ENCODE assay signal across 8 cellular contexts in genomic region chr2:9770308-9771100, GRCh38.
DNase-seq lines count a peak whose midpoint lies in the region; ATAC-seq and TF ChIP-seq lines count a peak whose summit lies in the region.

No MANE protein-coding gene starts in this region.

- no peak overlapping the region for H4K5ac ChIP-seq in H9 (ENCODE audit: insufficient read length, low read depth, low read length)

- H3K79me1 ChIP-seq in H9 (ENCODE audit: insufficient read depth, low read depth, low read length, poor library complexity, severe bottlenecking) = no peaks in the 10 kb centered on the region

- H3K4me2 ChIP-seq in H9 (ENCODE audit: insufficient read depth, insufficient read length, low read length) = no peak overlapping the region

- no peak for TF ChIP-seq EP300 in upper lobe of left lung (IDR thresholded peaks at IDR 0.05)

- peak in 10 of 14 donors; percentile 20 to 59 (median 40) for DNase-seq in C1 segment of cervical spinal cord (lab: John Stamatoyannopoulos, UW)
- peak; percentile 88 for DNase-seq in H9
- peak; percentile 78 for DNase-seq in NCI-H69 (lab: John Stamatoyannopoulos, UW)
- DNase-seq in activated CD8-positive, alpha-beta memory T cell treated with anti-CD3 and anti-CD28 coated beads, Interleukin-2, amount 50 U/mL, for 4 hours = peak; percentile 47
- DNase-seq in mucosa of gallbladder (ENCODE audit: low spot score) = peak; percentile 63
- peak; percentile 67 to 74 for DNase-seq in upper lobe of left lung

- H4K91ac ChIP-seq in H9 (ENCODE audit: insufficient read length, low read depth, low read length) = no peak overlapping the region

- H3K14ac ChIP-seq in H9 (ENCODE audit: insufficient read depth, low read length) = peak overlapping the region; percentile 45; the same call in 1 of the 2 replicates

- H4K8ac ChIP-seq in H9 (replicated peaks; ENCODE audit: insufficient read length, low read depth, low read length) = no peak overlapping the region

- H2BK5ac ChIP-seq in H9 (ENCODE audit: insufficient read length, low read length) = no peak overlapping the region

- H3K27ac ChIP-seq in H9 (ENCODE audit: insufficient read length, low read depth, low read length) (no peak overlapping the region), esophagus (ENCODE audit: low read depth in 2 of 2, low read length in 1 of 2) (peak overlapping the region; percentile 37 to 89), upper lobe of left lung (peak overlapping the region; percentile 6 to 74 (median 52))

- peaks cover 3% of the 10 kb centered on the region for H3K4me1 ChIP-seq in H9 (ENCODE audit: insufficient read depth, low read length)
- peaks cover 2 to 32% of the 10 kb centered on the region in 2 donors for H3K4me1 ChIP-seq in esophagus (ENCODE audit: control insufficient read depth in 2 of 2, insufficient read depth in 2 of 2, low read length in 1 of 2)
- peaks cover 7 to 25% (median 17%) of the 10 kb centered on the region in 4 donors for H3K4me1 ChIP-seq in upper lobe of left lung

- no peaks in the 10 kb centered on the region for H3K23me2 ChIP-seq in H9 (ENCODE audit: insufficient read length, low read depth, low read length, poor library complexity, severe bottlenecking)

- H4K20me1 ChIP-seq in H9 (ENCODE audit: control insufficient read depth, insufficient read depth, insufficient read length) = no peaks in the 10 kb centered on the region

- no peak overlapping the region for H3K4me3 ChIP-seq in esophagus (ENCODE audit: low read depth in 1 of 2, low read length in 2 of 2)
- no peak overlapping the region for H3K4me3 ChIP-seq in upper lobe of left lung

- no peak overlapping the region for H3K9ac ChIP-seq in H9 (ENCODE audit: extremely low read depth, insufficient read length, low read length)

- no peak overlapping the region; a peak in 1 of 7 replicates for H3K27ac Mint-ChIP-seq in H9

- H2BK120ac ChIP-seq in H9 (ENCODE audit: low read depth, low read length, poor library complexity, severe bottlenecking) = no peak overlapping the region

- peak overlapping the region; percentile 16 for H3K18ac ChIP-seq in H9 (ENCODE audit: insufficient read length, low read depth, low read length)

- H3K27me3 Mint-ChIP-seq in H9 (ENCODE audit: low read depth) = peaks cover 13% of the 10 kb centered on the region

- H2BK15ac ChIP-seq in H9 (ENCODE audit: low read depth, low read length) = no peak overlapping the region

- TF ChIP-seq POLR2A in upper lobe of left lung (IDR thresholded peaks at IDR 0.05) = no peak

- ATAC-seq in upper lobe of left lung (ENCODE audit: low FRiP score in 2 of 2) (peak; percentile 50 to 78), GM19328 (IDR thresholded peaks at IDR 0.05; ENCODE audit: unreplicated experiment) (no peak)

- H2AK5ac ChIP-seq in H9 (ENCODE audit: insufficient read length, low read length) = no peak overlapping the region

- H3K4ac ChIP-seq in H9 (ENCODE audit: low read depth, low read length) = no peak overlapping the region

- no peaks in the 10 kb centered on the region for H3K79me2 ChIP-seq in H9 (ENCODE audit: insufficient read depth, low read length)

- no peak overlapping the region for H2AFZ ChIP-seq in H9 (ENCODE audit: low read length)

- H3K9me3 ChIP-seq in H9 (ENCODE audit: control insufficient read depth, low read depth, low read length) = no peaks in the 10 kb centered on the region
- H3K9me3 ChIP-seq in esophagus (ENCODE audit: control insufficient read depth in 2 of 2, insufficient read depth in 1 of 2, low read depth in 1 of 2, low read length in 1 of 2) = no peaks in the 10 kb centered on the region
- H3K9me3 ChIP-seq in upper lobe of left lung = no peaks in the 10 kb centered on the region

- no CpG with 5 or more reads among the region's 27 CpGs for WGBS in H9 (ENCODE audit: extremely low coverage, insufficient read length, low lambda C conversion rate)
- 48 to 56% methylated on average over 27 of the region's 27 CpGs for WGBS in esophagus, 2 donors
- WGBS in upper lobe of left lung, 2 donors = 64 to 68% methylated on average over 24 to 27 of the region's 27 CpGs

- H3K9me3 Mint-ChIP-seq in H9 = no peaks in the 10 kb centered on the region; a peak in 1 of 5 replicates

- H3T11ph ChIP-seq in H9 (ENCODE audit: low read length) = no peak overlapping the region

- no peaks in the 10 kb centered on the region for H3K27me3 ChIP-seq in H9 (ENCODE audit: insufficient read depth, low read length)
- H3K27me3 ChIP-seq in esophagus (ENCODE audit: control insufficient read depth in 1 of 2, insufficient read depth in 2 of 2, low read length in 2 of 2) = no peaks in the 10 kb centered on the region
- no peaks in the 10 kb centered on the region for H3K27me3 ChIP-seq in upper lobe of left lung

- H3K56ac ChIP-seq in H9 (ENCODE audit: insufficient read length, low read depth, low read length) = no peak overlapping the region

- TF ChIP-seq CTCF in H9 (conservative IDR thresholded peaks at IDR 0.05) (peak; percentile 86), upper lobe of left lung (IDR thresholded peaks at IDR 0.05) (peak; percentile 36 to 61 (median 44))

- no peak overlapping the region for H2BK12ac ChIP-seq in H9 (ENCODE audit: insufficient read length, low read depth, low read length)

- no peaks in the 10 kb centered on the region for H3K36me3 Mint-ChIP-seq in H9 (ENCODE audit: insufficient read depth in 1 of 3, low read depth in 3 of 3)

- H3K36me3 ChIP-seq in esophagus (ENCODE audit: control insufficient read depth in 2 of 2, insufficient read depth in 2 of 2, low read length in 1 of 2) (no peaks in the 10 kb centered on the region), upper lobe of left lung (no peaks in the 10 kb centered on the region)

- H3K4me3 Mint-ChIP-seq in H9 = peak overlapping the region in 1 of 2 experiments; percentile 26; a peak in 1 of 5 replicates

- no peak overlapping the region for H3K23ac ChIP-seq in H9 (ENCODE audit: insufficient read length, low read depth, low read length)

- peaks cover 36 to 62% of the 10 kb centered on the region in 2 experiments for H3K4me1 Mint-ChIP-seq in H9

- no peak overlapping the region for H2BK20ac ChIP-seq in H9 (ENCODE audit: low read depth, low read length, poor library complexity, severe bottlenecking)
